7 cellular contexts compared by ENCODE assay signal in the genomic region with DNA sequence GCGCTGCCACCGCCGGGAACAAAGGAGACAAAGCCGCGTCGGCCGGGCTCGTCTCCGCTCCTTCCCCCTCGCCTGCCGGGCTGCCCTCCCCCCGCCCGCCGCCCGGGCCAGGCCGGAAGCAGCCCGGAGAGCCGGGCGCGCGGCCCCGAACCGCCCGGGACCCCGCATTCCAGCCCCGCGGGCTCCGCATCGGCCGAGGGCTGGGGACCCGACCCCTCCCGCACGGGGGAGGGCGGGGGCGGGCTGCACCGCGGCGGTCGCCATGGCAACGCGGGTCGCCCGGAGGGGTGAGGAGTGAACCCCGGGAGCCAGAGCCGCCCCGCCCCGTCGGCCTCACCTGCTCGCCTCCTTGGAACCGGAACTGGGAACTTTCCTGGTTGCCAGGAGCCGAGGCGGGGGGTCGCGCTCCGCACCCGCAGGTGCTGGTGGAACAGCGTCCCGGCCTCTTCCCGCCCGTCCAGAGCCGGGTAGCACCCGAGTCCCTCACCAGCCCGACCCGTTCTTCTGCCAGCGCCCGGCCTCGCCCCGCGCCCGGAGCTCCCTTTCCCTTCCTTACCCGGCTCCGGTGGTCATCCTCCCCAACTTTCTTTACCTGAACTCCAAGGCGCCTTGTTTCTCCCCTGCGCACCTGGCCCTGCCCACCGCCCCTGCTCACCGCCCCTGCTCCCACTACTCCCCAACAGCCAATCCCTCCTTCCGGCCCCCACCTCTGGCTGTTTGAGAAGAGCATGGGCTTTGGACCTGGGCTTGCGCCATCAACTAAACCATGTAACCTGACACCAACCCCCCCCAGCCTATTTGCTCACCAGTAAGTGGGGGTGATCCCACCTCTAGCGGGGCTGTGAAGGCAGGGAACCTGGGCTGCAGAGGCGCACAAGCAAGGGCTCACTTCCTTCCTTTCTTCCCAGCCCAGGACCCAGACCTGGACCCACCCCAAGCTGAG.
A peak's percentile ranks its signal among the peaks of the same experiment; 100 is the strongest.
DNase-seq lines count a peak whose midpoint lies in the region; ATAC-seq and TF ChIP-seq lines count a peak whose summit lies in the region.

A gene with protein sequence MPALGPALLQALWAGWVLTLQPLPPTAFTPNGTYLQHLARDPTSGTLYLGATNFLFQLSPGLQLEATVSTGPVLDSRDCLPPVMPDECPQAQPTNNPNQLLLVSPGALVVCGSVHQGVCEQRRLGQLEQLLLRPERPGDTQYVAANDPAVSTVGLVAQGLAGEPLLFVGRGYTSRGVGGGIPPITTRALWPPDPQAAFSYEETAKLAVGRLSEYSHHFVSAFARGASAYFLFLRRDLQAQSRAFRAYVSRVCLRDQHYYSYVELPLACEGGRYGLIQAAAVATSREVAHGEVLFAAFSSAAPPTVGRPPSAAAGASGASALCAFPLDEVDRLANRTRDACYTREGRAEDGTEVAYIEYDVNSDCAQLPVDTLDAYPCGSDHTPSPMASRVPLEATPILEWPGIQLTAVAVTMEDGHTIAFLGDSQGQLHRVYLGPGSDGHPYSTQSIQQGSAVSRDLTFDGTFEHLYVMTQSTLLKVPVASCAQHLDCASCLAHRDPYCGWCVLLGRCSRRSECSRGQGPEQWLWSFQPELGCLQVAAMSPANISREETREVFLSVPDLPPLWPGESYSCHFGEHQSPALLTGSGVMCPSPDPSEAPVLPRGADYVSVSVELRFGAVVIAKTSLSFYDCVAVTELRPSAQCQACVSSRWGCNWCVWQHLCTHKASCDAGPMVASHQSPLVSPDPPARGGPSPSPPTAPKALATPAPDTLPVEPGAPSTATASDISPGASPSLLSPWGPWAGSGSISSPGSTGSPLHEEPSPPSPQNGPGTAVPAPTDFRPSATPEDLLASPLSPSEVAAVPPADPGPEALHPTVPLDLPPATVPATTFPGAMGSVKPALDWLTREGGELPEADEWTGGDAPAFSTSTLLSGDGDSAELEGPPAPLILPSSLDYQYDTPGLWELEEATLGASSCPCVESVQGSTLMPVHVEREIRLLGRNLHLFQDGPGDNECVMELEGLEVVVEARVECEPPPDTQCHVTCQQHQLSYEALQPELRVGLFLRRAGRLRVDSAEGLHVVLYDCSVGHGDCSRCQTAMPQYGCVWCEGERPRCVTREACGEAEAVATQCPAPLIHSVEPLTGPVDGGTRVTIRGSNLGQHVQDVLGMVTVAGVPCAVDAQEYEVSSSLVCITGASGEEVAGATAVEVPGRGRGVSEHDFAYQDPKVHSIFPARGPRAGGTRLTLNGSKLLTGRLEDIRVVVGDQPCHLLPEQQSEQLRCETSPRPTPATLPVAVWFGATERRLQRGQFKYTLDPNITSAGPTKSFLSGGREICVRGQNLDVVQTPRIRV (N-terminal part only) (minus strand): TSS at position 671 of the 943 bp plus-strand sequence. CDS start 5,475 bp downstream, outside the sequence.

- H3K27me3 ChIP-seq in WERI-Rb-1 (ENCODE audit: insufficient read depth, low read depth, severe bottlenecking) (no peaks in the 10 kb centered on the region), iPS-20b (ENCODE audit: insufficient read depth, low read length) (no peaks in the 10 kb centered on the region)

- H3K36me3 ChIP-seq in WERI-Rb-1 (peaks cover 31% of the 10 kb centered on the region), iPS-20b (ENCODE audit: insufficient read depth, low read depth, low read length) (peaks cover 47% of the 10 kb centered on the region)

- peak within 1 kb of the TSS; percentile 51 for H3K4me3 ChIP-seq in WERI-Rb-1 (ENCODE audit: low read depth, low read length)
- peak within 1 kb of the TSS; percentile 63 to 66 for H3K4me3 ChIP-seq in cardiac fibroblast (replicated peaks in 1 of 2; ENCODE audit: low read depth in 2 of 2, low read length in 2 of 2)
- H3K4me3 ChIP-seq in iPS-20b (ENCODE audit: low read length), result peak within 1 kb of the TSS; percentile 84
- H3K4me3 ChIP-seq in skeletal muscle cell (ENCODE audit: low read depth, low read length), result peak within 1 kb of the TSS; percentile 65

- peak within 1 kb of the TSS; percentile 93 for H3K27ac ChIP-seq in WERI-Rb-1
- peak within 1 kb of the TSS; percentile 92 for H3K27ac ChIP-seq in iPS-20b (ENCODE audit: low read length)

- TF ChIP-seq CTCF in WERI-Rb-1 (IDR thresholded peaks at IDR 0.05; ENCODE audit: low read depth, low read length) (no peak), cardiac fibroblast (IDR thresholded peaks at IDR 0.05; ENCODE audit: low read depth, low read length) (no peak)

- ATAC-seq in HG03469 (IDR thresholded peaks at IDR 0.05; ENCODE audit: unreplicated experiment), result no peak

- H3K9me3 ChIP-seq in WERI-Rb-1 (ENCODE audit: severe bottlenecking), result no peaks in the 10 kb centered on the region
- no peaks in the 10 kb centered on the region for H3K9me3 ChIP-seq in iPS-20b (ENCODE audit: insufficient read depth, low read depth, low read length)

- peak within 1 kb of the TSS; percentile 84; the same call in 1 of the 2 replicates for H3K9ac ChIP-seq in iPS-20b (ENCODE audit: low read depth, low read length)

- H3K4me1 ChIP-seq in iPS-20b (ENCODE audit: insufficient read depth, low read length), result peaks cover 19% of the 10 kb centered on the region; the same call in 1 of the 2 replicates

- DNase-seq in GM19238 (ENCODE audit: insufficient read length, low spot score) (peak; percentile 81), NCI-H1105 treated with DMSO at 0.1 percent for 48 hours (lab: John Stamatoyannopoulos, UW) (peak; percentile 86), WERI-Rb-1 (peak; percentile 87), cardiac fibroblast (ENCODE audit: low read depth in 2 of 2) (peak; percentile 45 to 69), skeletal muscle cell (ENCODE audit: low read depth) (peak; percentile 42)
